ENCODE assay signal across 15 cellular contexts in the genomic region with DNA sequence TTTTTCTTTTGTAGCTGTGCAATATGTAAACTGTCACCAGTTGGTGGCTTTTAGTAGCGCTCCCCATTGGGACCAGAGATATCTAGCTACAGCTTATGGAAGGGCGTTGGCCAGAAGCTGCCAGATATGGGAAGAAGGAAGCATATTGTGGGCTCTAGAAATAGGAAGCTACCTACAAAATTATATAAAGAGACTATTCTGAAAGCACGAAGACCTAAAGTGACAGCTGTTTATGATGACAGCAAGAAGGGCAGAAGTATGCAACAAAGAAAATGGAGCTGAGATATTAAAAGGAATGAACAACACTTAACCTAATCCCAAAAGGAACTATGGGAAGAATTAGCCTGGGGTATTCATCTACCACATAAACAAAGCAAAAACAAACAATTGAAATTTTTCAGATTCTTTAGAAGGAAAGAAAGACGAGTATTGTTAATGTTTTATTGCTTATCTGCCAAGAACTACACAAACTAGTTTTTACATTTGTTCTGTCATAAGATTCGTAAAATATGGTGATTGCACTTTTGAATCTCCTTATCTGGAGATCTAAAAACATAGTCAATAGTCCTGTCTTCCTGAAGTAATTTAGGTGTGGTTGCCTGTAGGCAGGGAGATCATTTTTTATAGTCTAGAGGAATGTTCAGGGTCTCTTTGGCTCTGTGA.
DNase-seq lines count a peak whose midpoint lies in the region; ATAC-seq, FAIRE-seq and TF ChIP-seq lines count a peak whose summit lies in the region.
"Had no signal": no experiment of that assay in that cellular context is flagged by ENCODE, and none has a peak within 500 bp of the region (broad histone marks: within the 10 kb centered on the region; RNA-seq: fewer than 3 reads in every experiment).

No MANE protein-coding gene starts in this region.

- CTCF ChIA-PET in endothelial cell of umbilical vein (lab: Charles Lee), result interaction anchor here (0.7 to 1.8 kb wide), 7 partner anchors 12 to 84 kb away, joined by 3 to 13 read pairs (median 3); a partner anchor contains a TSS

- POLR2A ChIA-PET in endothelial cell of umbilical vein (lab: Charles Lee), result no interaction called here

- H3K27ac ChIP-seq in SJCRH30, result peak overlapping the region; percentile 41; the same call in 1 of the 2 replicates
- H3K27ac ChIP-seq in endothelial cell of umbilical vein (ENCODE audit: insufficient read depth, low read depth, low read length), result no peak overlapping the region
- H3K27ac ChIP-seq: ascending aorta, stomach had no signal

- H3K4me1 Mint-ChIP-seq in HFFc6 (ENCODE audit: low read depth), result peaks cover 45% of the 10 kb centered on the region

- H2AFZ ChIP-seq in endothelial cell of umbilical vein (ENCODE audit: low read depth, low read length), result no peak overlapping the region

- intact Hi-C loops in endothelial cell of umbilical vein (cut with micrococcal nuclease), result no loop called here

- no peaks in the 10 kb centered on the region for H3K9me1 ChIP-seq in endothelial cell of umbilical vein (replicated peaks; ENCODE audit: control insufficient read depth, extremely low read depth, insufficient read depth, low read length)

- ATAC-seq in HG03469 (IDR thresholded peaks at IDR 0.05; ENCODE audit: unreplicated experiment) (no peak), HG02981 (IDR thresholded peaks at IDR 0.05; ENCODE audit: unreplicated experiment) (no peak), HG03159 (IDR thresholded peaks at IDR 0.05; ENCODE audit: unreplicated experiment) (no peak)
- ATAC-seq: activated T-cell treated with anti-CD3 and anti-CD28 coated beads, Interleukin-2, amount 50 U/mL, for 4 hours had no signal

- H3K27ac Mint-ChIP-seq in HFFc6, result peak overlapping the region; percentile 41; the same call in 1 of the 2 replicates

- DNase-seq in HFFc6 (peak; percentile 41), SJCRH30 (peak; percentile 6 to 47), endothelial cell of umbilical vein (ENCODE audit: low read depth, low spot score) (no peak), renal cortical epithelial cell (ENCODE audit: low read depth) (peak; percentile 75)
- DNase-seq: activated T-cell treated with anti-CD3 and anti-CD28 coated beads, Interleukin-2, amount 50 U/mL, for 4 hours; CD8-positive, alpha-beta memory T cell; NCI-H2171 treated with DMSO at 0.1 percent for 48 hours; retina; stomach had no signal

- H3K4me1 ChIP-seq in SJCRH30 (peaks cover 13% of the 10 kb centered on the region), endothelial cell of umbilical vein (ENCODE audit: control insufficient read depth, extremely low read depth, insufficient read depth, low read length) (peaks cover 5% of the 10 kb centered on the region)
- H3K4me1 ChIP-seq: ascending aorta had no signal

- TF ChIP-seq POLR2A in endothelial cell of umbilical vein (IDR thresholded peaks at IDR 0.05; ENCODE audit: low read depth, low read length), result no peak

- dilution Hi-C loops in endothelial cell of umbilical vein (cut with MboI; ENCODE audit: extremely low pct_ligation_motif_present, low sequenced_read_pairs), result no loop called here

- BruUV-seq in endothelial cell of umbilical vein (replicated peaks; lab: Mats Ljungman, UMichigan), result no TSS peak

- peak overlapping the region; percentile 7 for H3K4me3 Mint-ChIP-seq in HFFc6
- H3K4me3 Mint-ChIP-seq: activated T-cell treated with anti-CD3 and anti-CD28 coated beads, Interleukin-2, amount 50 U/mL, for 4 hours; CD8-positive, alpha-beta memory T cell had no signal

- H3K27me3 ChIP-seq in SJCRH30 (no peaks in the 10 kb centered on the region), endothelial cell of umbilical vein (ENCODE audit: control insufficient read depth in 2 of 2, insufficient read depth in 2 of 2, low read length in 2 of 2) (no peaks in the 10 kb centered on the region)
- H3K27me3 ChIP-seq: ascending aorta, stomach had no signal

- no peaks in the 10 kb centered on the region for H3K36me3 ChIP-seq in SJCRH30
- peaks cover 5 to 6% of the 10 kb centered on the region in 2 experiments for H3K36me3 ChIP-seq in endothelial cell of umbilical vein (ENCODE audit: control insufficient read depth in 2 of 2, extremely low read depth in 1 of 2, insufficient read depth in 2 of 2, low read length in 2 of 2)
- H3K36me3 ChIP-seq: ascending aorta had no signal

- no peaks in the 10 kb centered on the region for H3K9me3 Mint-ChIP-seq in HFFc6
- H3K9me3 Mint-ChIP-seq: activated T-cell treated with anti-CD3 and anti-CD28 coated beads, Interleukin-2, amount 50 U/mL, for 4 hours; CD8-positive, alpha-beta memory T cell had no signal

- no peak overlapping the region for H3K4me2 ChIP-seq in endothelial cell of umbilical vein (ENCODE audit: insufficient read depth, low read length)

- TF ChIP-seq CTCF in HFFc6 (IDR thresholded peaks at IDR 0.05) (no peak), endothelial cell of umbilical vein (IDR thresholded peaks at IDR 0.05; ENCODE audit: extremely low read depth in 1 of 2, insufficient read depth in 1 of 2, low read depth in 1 of 2, low read length in 2 of 2) (no peak)

- H3K79me2 ChIP-seq in endothelial cell of umbilical vein (ENCODE audit: control insufficient read depth, insufficient read depth, low read length), result no peaks in the 10 kb centered on the region

- no peaks in the 10 kb centered on the region for H3K27me3 Mint-ChIP-seq in HFFc6 (ENCODE audit: insufficient read depth)
- H3K27me3 Mint-ChIP-seq: CD8-positive, alpha-beta memory T cell had no signal

- peaks cover 24% of the 10 kb centered on the region for H3K36me3 Mint-ChIP-seq in HFFc6 (ENCODE audit: low read depth)

- H3K9me3 ChIP-seq in SJCRH30 (replicated peaks), result no peaks in the 10 kb centered on the region
- H3K9me3 ChIP-seq in endothelial cell of umbilical vein (replicated peaks; ENCODE audit: control insufficient read depth, insufficient read depth, low read length), result no peaks in the 10 kb centered on the region
- H3K9me3 ChIP-seq: ascending aorta, stomach had no signal

- H3K9ac ChIP-seq in endothelial cell of umbilical vein (replicated peaks; ENCODE audit: extremely low read depth, insufficient read depth, low read length), result no peak overlapping the region

- H3K4me3 ChIP-seq in SJCRH30 (no peak overlapping the region), endothelial cell of umbilical vein (replicated peaks in 1 of 3; ENCODE audit: insufficient read depth in 1 of 3, low read depth in 1 of 3, low read length in 3 of 3) (no peak overlapping the region)
- H3K4me3 ChIP-seq: ascending aorta, stomach had no signal

- H4K20me1 ChIP-seq in endothelial cell of umbilical vein (replicated peaks; ENCODE audit: control insufficient read depth, extremely low read depth, insufficient read depth, low read length), result no peaks in the 10 kb centered on the region

- FAIRE-seq in endothelial cell of umbilical vein (lab: Jason Lieb, UNC), result peak; percentile 48
- FAIRE-seq: RCC 7860, TTC549 had no signal

TF ChIP-seq in endothelial cell of umbilical vein, 7 proteins besides CTCF, POLR2A, EP300 and RAD21:
- TF ChIP-seq, protein P1, sequence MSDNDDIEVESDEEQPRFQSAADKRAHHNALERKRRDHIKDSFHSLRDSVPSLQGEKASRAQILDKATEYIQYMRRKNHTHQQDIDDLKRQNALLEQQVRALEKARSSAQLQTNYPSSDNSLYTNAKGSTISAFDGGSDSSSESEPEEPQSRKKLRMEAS (IDR thresholded peaks at IDR 0.05; ENCODE audit: insufficient read depth, insufficient read length), result no peak
- TF ChIP-seq EZH2 (IDR thresholded peaks at IDR 0.05; ENCODE audit: borderline replicate concordance, low read depth, low read length, severe bottlenecking) (no peak), FOS (IDR thresholded peaks at IDR 0.05; ENCODE audit: borderline replicate concordance, insufficient read depth, low read length) (no peak), MYC (IDR thresholded peaks at IDR 0.05; ENCODE audit: low read depth, low read length) (no peak), GATA2 (IDR thresholded peaks at IDR 0.05; ENCODE audit: insufficient read depth, insufficient read length, low read depth, low read length) (no peak), POLR2AphosphoS5 (IDR thresholded peaks at IDR 0.05; ENCODE audit: insufficient read depth, low read depth, low read length) (no peak), JUN (IDR thresholded peaks at IDR 0.05; ENCODE audit: borderline replicate concordance, insufficient read depth, insufficient read length, low read depth) (no peak)
